ENCODE assay signal across 8 cellular contexts in the genomic region with DNA sequence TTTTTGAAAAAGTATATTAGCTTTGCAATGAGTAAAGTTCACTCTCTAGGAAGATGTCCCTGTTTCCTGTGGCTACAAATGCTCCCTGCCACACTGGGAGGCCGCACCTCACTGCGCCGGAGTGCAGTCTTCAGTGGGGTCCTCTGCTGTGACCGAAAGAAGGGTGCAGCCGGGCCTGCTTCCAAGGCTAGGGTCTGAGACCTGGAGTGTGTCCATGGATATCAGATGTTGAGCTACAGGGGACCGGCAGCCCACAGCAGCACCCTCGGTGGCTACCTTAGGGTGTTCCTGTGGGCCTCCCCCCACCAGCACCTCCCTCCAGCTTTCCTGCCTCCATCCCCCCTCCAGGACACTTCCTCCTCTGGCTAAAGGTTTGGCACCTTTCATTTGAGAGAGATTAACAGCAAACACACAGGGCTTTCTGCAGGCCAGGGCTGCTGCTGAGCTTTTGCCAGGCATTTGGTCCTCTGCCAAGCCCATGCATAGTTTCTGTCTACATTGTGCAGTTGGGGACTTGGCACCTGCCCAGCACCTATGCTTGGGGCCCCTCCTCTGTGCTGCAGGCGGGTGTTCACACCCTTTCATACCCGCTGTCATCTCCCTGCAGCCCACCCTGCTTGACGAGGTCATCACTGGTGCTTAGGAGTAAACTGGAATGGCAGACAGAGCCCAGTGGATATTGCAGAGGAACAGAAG. TPM values are rescaled to one million over a fixed set of nuclear protein-coding genes. Genes with fewer than 3 reads are reported as not detected.
DNase-seq lines count a peak whose midpoint lies in the region; FAIRE-seq and TF ChIP-seq lines count a peak whose summit lies in the region.

No MANE protein-coding gene starts in this region.

- peak overlapping the region in 2 of 3 experiments; percentile 43 to 52 for H3K4me3 Mint-ChIP-seq in nephron
- H3K4me3 Mint-ChIP-seq in T-helper 2 cell treated with Interferon-gamma antibody and Interleukin-4, amounts not matched to agents 5 μg/mL and 100 μg/mL, for 36 hours, result no peak overlapping the region

- TF ChIP-seq POLR2A in H54 (IDR thresholded peaks at IDR 0.05; ENCODE audit: low read depth, low read length), result no peak

- DNase-seq in EL, result peak; percentile 37
- peak; percentile 92 for DNase-seq in NCI-H2171 treated with DMSO at 0.1 percent for 48 hours (lab: John Stamatoyannopoulos, UW)
- peak; percentile 40 for DNase-seq in dermis blood vessel endothelial cell
- no peak for DNase-seq in activated CD4-positive, alpha-beta T cell treated with anti-CD3 and anti-CD28 coated beads for 4 hours
- DNase-seq in T-helper 2 cell treated with Interferon-gamma antibody and Interleukin-4, amounts not matched to agents 5 μg/mL and 100 μg/mL, for 36 hours (ENCODE audit: low spot score), result no peak
- DNase-seq in H54 (ENCODE audit: insufficient read length, low spot score), result no peak
- DNase-seq in activated naive CD4-positive, alpha-beta T cell (lab: John Stamatoyannopoulos, UW), result no peak

- FAIRE-seq in H54 (lab: Jason Lieb, UNC), result no peak

- no peaks in the 10 kb centered on the region for H3K9me3 Mint-ChIP-seq in nephron
- H3K9me3 Mint-ChIP-seq in T-helper 2 cell treated with Interferon-gamma antibody and Interleukin-4, amounts not matched to agents 5 μg/mL and 100 μg/mL, for 36 hours, result no peaks in the 10 kb centered on the region

- peak overlapping the region in 2 of 3 experiments; percentile 89 to 94 for H3K27ac Mint-ChIP-seq in nephron
- H3K27ac Mint-ChIP-seq in T-helper 2 cell treated with Interferon-gamma antibody and Interleukin-4, amounts not matched to agents 5 μg/mL and 100 μg/mL, for 36 hours, result no peak overlapping the region

- H3K36me3 Mint-ChIP-seq in nephron (ENCODE audit: low read depth), result peaks cover 2% of the 10 kb centered on the region
- H3K36me3 Mint-ChIP-seq in T-helper 2 cell treated with Interferon-gamma antibody and Interleukin-4, amounts not matched to agents 5 μg/mL and 100 μg/mL, for 36 hours (ENCODE audit: low read depth), result no peaks in the 10 kb centered on the region

- H3K4me1 Mint-ChIP-seq in nephron, result peaks cover 48% of the 10 kb centered on the region
- H3K4me1 Mint-ChIP-seq in T-helper 2 cell treated with Interferon-gamma antibody and Interleukin-4, amounts not matched to agents 5 μg/mL and 100 μg/mL, for 36 hours (ENCODE audit: low read depth), result no peaks in the 10 kb centered on the region

- no peak for TF ChIP-seq CTCF in nephron (IDR thresholded peaks at IDR 0.05; ENCODE audit: unreplicated experiment in 3 of 3)

- H3K27me3 Mint-ChIP-seq in nephron (ENCODE audit: low read depth), result no peaks in the 10 kb centered on the region
- H3K27me3 Mint-ChIP-seq in T-helper 2 cell treated with Interferon-gamma antibody and Interleukin-4, amounts not matched to agents 5 μg/mL and 100 μg/mL, for 36 hours (ENCODE audit: low read depth), result no peaks in the 10 kb centered on the region

RNA-seq across cellular contexts. Expression of gene CRISPLD2, which starts 33.8 kb away (rescaled TPM):
- total RNA-seq in dermis blood vessel endothelial cell, result 0.42 and 1.0 TPM in 2 replicates

Comparison
In these comparisons a context has a peak if more than half of its experiments do, and no peak if none do; other contexts are left out.
1. DNase-seq: peak in EL (single experiment), NCI-H2171 treated with DMSO at 0.1 percent for 48 hours (single experiment) and dermis blood vessel endothelial cell (single experiment); none in activated CD4-positive, alpha-beta T cell treated with anti-CD3 and anti-CD28 coated beads for 4 hours (0 of 2), T-helper 2 cell treated with Interferon-gamma antibody and Interleukin-4, amounts not matched to agents 5 μg/mL and 100 μg/mL, for 36 hours (single experiment), H54 (single experiment) and activated naive CD4-positive, alpha-beta T cell (0 of 4).